9 cellular contexts compared by ENCODE assay signal in genomic region chr12:118537481-118537917, GRCh38.
DNase-seq lines count a peak whose midpoint lies in the region; ATAC-seq lines count a peak whose summit lies in the region.
"Had no signal": no experiment of that assay in that cellular context is flagged by ENCODE, and none has a peak within 500 bp of the region (broad histone marks: within the 10 kb centered on the region; RNA-seq: fewer than 3 reads in every experiment).

No MANE protein-coding gene starts in this region.

- peak overlapping the region; percentile 54; the same call in 1 of the 2 replicates for H3K9ac ChIP-seq in iPS-20b (ENCODE audit: low read depth, low read length)

- H3K27ac ChIP-seq in caudate nucleus (ENCODE audit: low read depth, low read length), result peak overlapping the region; percentile 41
- peak overlapping the region; percentile 19 for H3K27ac ChIP-seq in iPS-20b (ENCODE audit: low read length)

- no peaks in the 10 kb centered on the region for H3K27me3 ChIP-seq in iPS-20b (ENCODE audit: insufficient read depth, low read length)

- no peak for ATAC-seq in HG02884 (IDR thresholded peaks at IDR 0.05; ENCODE audit: unreplicated experiment)
- ATAC-seq in activated CD4-positive, CD25-positive, alpha-beta regulatory T cell treated with anti-CD3 and anti-CD28 coated beads, Interleukin-2, amount 50 U/mL, for 24 hours, result no peak
- ATAC-seq in GM18867 (IDR thresholded peaks at IDR 0.05; ENCODE audit: unreplicated experiment), result no peak
- ATAC-seq: natural killer cell had no signal

- no peaks in the 10 kb centered on the region for H3K36me3 ChIP-seq in iPS-20b (ENCODE audit: insufficient read depth, low read depth, low read length)

- DNase-seq in NCI-H1092 (lab: John Stamatoyannopoulos, UW) (peak; percentile 60), caudate nucleus (lab: John Stamatoyannopoulos, UW) (peak in 36 of 61 donors; percentile 1 to 79 (median 18)), superior temporal gyrus (ENCODE audit: extremely low spot score) (peak; percentile 75), cortex of kidney (lab: John Stamatoyannopoulos, UW) (no peak)
- DNase-seq: natural killer cell had no signal

- H3K4me1 ChIP-seq in iPS-20b (ENCODE audit: insufficient read depth, low read length), result peaks cover 21% of the 10 kb centered on the region

- H3K4me3 ChIP-seq in iPS-20b (ENCODE audit: low read length), result no peak overlapping the region

- H3K9me3 ChIP-seq in iPS-20b (ENCODE audit: insufficient read depth, low read depth, low read length), result no peaks in the 10 kb centered on the region
